12 cellular contexts compared by ENCODE assay signal in genomic region chr7:105830405-105831218, GRCh38. TPM values are rescaled to one million over a fixed set of nuclear protein-coding genes. Genes with fewer than 3 reads are reported as not detected.
DNase-seq lines count a peak whose midpoint lies in the region; ATAC-seq, FAIRE-seq and TF ChIP-seq lines count a peak whose summit lies in the region.
"Had no signal": no experiment of that assay in that cellular context is flagged by ENCODE, and none has a peak within 500 bp of the region (broad histone marks: within the 10 kb centered on the region; RNA-seq: fewer than 3 reads in every experiment).

No MANE protein-coding gene starts in this region.

- H3K27ac ChIP-seq in SJCRH30 (peak overlapping the region; percentile 11; the same call in 1 of the 2 replicates), sigmoid colon (peak overlapping the region in 3 of 4 donors; percentile 71 to 78 (median 75))
- no peak overlapping the region for H3K27ac ChIP-seq in CD8-positive, alpha-beta T cell (ENCODE audit: low read depth, low read length)

- H3K4me1 Mint-ChIP-seq in CD8-positive, alpha-beta T cell (ENCODE audit: low read depth) = peaks cover 16% of the 10 kb centered on the region
- H3K4me1 Mint-ChIP-seq: stimulated activated memory B cell treated with anti-CD40 and anti-IgM and Interleukin-4, amounts not matched to agents 10 μg/mL and 1 μg/mL and 100 μg/mL, for 72 hours had no signal

- H3K27ac Mint-ChIP-seq in CD8-positive, alpha-beta T cell = no peak overlapping the region
- H3K27ac Mint-ChIP-seq: naive thymus-derived CD8-positive, alpha-beta T cell; stimulated activated memory B cell treated with anti-CD40 and anti-IgM and Interleukin-4, amounts not matched to agents 10 μg/mL and 1 μg/mL and 100 μg/mL, for 72 hours had no signal

- no peak for TF ChIP-seq EP300 in sigmoid colon (IDR thresholded peaks at IDR 0.05)

- no peaks in the 10 kb centered on the region for H3K9me3 Mint-ChIP-seq in CD8-positive, alpha-beta T cell
- H3K9me3 Mint-ChIP-seq: naive thymus-derived CD8-positive, alpha-beta T cell; stimulated activated memory B cell treated with anti-CD40 and anti-IgM and Interleukin-4, amounts not matched to agents 10 μg/mL and 1 μg/mL and 100 μg/mL, for 72 hours had no signal

- intact Hi-C loops in sigmoid colon (cut with DNase I) = no loop called here
- intact Hi-C loops in CD8-positive, alpha-beta T cell (cut with DNase I, micrococcal nuclease) = no loop called here

- H3K36me3 ChIP-seq in SJCRH30 = no peaks in the 10 kb centered on the region
- no peaks in the 10 kb centered on the region for H3K36me3 ChIP-seq in sigmoid colon
- H3K36me3 ChIP-seq in CD8-positive, alpha-beta T cell (ENCODE audit: insufficient read depth, low read length) = no peaks in the 10 kb centered on the region

- TF ChIP-seq POLR2A in GM12891 (IDR thresholded peaks at IDR 0.05; ENCODE audit: low read depth, low read length) (no peak), sigmoid colon (IDR thresholded peaks at IDR 0.05) (no peak)

- peaks cover 37% of the 10 kb centered on the region for H3K4me1 ChIP-seq in SJCRH30
- H3K4me1 ChIP-seq in sigmoid colon = peaks cover 0 to 53% (median 44%) of the 10 kb centered on the region in 4 donors
- no peaks in the 10 kb centered on the region for H3K4me1 ChIP-seq in CD8-positive, alpha-beta T cell (ENCODE audit: insufficient read depth, low read length)

- POLR2A ChIA-PET in CD8-positive, alpha-beta T cell (lab: Charles Lee) = no interaction called here

- H3K4me3 ChIP-seq in SJCRH30 (no peak overlapping the region), fibroblast of mammary gland (ENCODE audit: control insufficient read depth, low read depth, low read length) (no peak overlapping the region), sigmoid colon (no peak overlapping the region)
- no peak overlapping the region for H3K4me3 ChIP-seq in CD8-positive, alpha-beta T cell (ENCODE audit: low read depth, low read length)

- no peak overlapping the region for H3K4me3 Mint-ChIP-seq in CD8-positive, alpha-beta T cell
- H3K4me3 Mint-ChIP-seq: naive thymus-derived CD8-positive, alpha-beta T cell; stimulated activated memory B cell treated with anti-CD40 and anti-IgM and Interleukin-4, amounts not matched to agents 10 μg/mL and 1 μg/mL and 100 μg/mL, for 72 hours had no signal

- CTCF ChIA-PET in CD8-positive, alpha-beta T cell (lab: Charles Lee) = interaction anchor here (1.6 to 2.3 kb wide), 2 partner anchors 13 to 15 kb away, joined by 4 to 7 read pairs; no protein-coding TSS in a partner anchor

- DNase-seq in GM12891 (ENCODE audit: insufficient read length, low spot score) (no peak), SJCRH30 (peak; percentile 32 to 33), fibroblast of mammary gland (ENCODE audit: low read depth) (peak; percentile 98), sigmoid colon (no peak), NOMO-1 treated with DMSO at 0.1 percent for 48 hours (lab: John Stamatoyannopoulos, UW; ENCODE audit: unreplicated experiment) (no peak)
- no peak for DNase-seq in CD8-positive, alpha-beta T cell
- DNase-seq in activated T-cell treated with anti-CD3 and anti-CD28 coated beads, Interleukin-2, amount 50 U/mL, for 1 hour = no peak
- DNase-seq: activated CD4-positive, CD25-positive, alpha-beta regulatory T cell treated with anti-CD3 and anti-CD28 coated beads, Interleukin-2, amount 50 U/mL, for 72 hours; naive thymus-derived CD8-positive, alpha-beta T cell; NCI-H187 had no signal

- no peaks in the 10 kb centered on the region for H3K36me3 Mint-ChIP-seq in CD8-positive, alpha-beta T cell
- H3K36me3 Mint-ChIP-seq: stimulated activated memory B cell treated with anti-CD40 and anti-IgM and Interleukin-4, amounts not matched to agents 10 μg/mL and 1 μg/mL and 100 μg/mL, for 72 hours had no signal

- H3K27me3 Mint-ChIP-seq in CD8-positive, alpha-beta T cell (ENCODE audit: low read depth) = no peaks in the 10 kb centered on the region
- H3K27me3 Mint-ChIP-seq: naive thymus-derived CD8-positive, alpha-beta T cell; stimulated activated memory B cell treated with anti-CD40 and anti-IgM and Interleukin-4, amounts not matched to agents 10 μg/mL and 1 μg/mL and 100 μg/mL, for 72 hours had no signal

- no peak for ATAC-seq in CD8-positive, alpha-beta T cell
- ATAC-seq in GM21786 (IDR thresholded peaks at IDR 0.05; ENCODE audit: unreplicated experiment) = no peak
- ATAC-seq: naive thymus-derived CD8-positive, alpha-beta T cell; stimulated activated memory B cell treated with anti-CD40 and anti-IgM and Interleukin-4, amounts not matched to agents 10 μg/mL and 1 μg/mL and 100 μg/mL, for 72 hours had no signal

- no peak for TF ChIP-seq CTCF in fibroblast of mammary gland (conservative IDR thresholded peaks at IDR 0.05; ENCODE audit: control insufficient read depth, insufficient read depth, low read depth, low read length)
- no peak for TF ChIP-seq CTCF in sigmoid colon (IDR thresholded peaks at IDR 0.05)
- TF ChIP-seq CTCF in CD8-positive, alpha-beta T cell (IDR thresholded peaks at IDR 0.05) = no peak

- no peak for FAIRE-seq in GM12891 (lab: Jason Lieb, UNC)

- 59 to 61% methylated on average over 5 of the region's 5 CpGs for WGBS in sigmoid colon, 2 donors

- H3K9me3 ChIP-seq in SJCRH30 (replicated peaks) (no peaks in the 10 kb centered on the region), sigmoid colon (no peaks in the 10 kb centered on the region)
- no peaks in the 10 kb centered on the region for H3K9me3 ChIP-seq in CD8-positive, alpha-beta T cell (ENCODE audit: low read length)

- H3K27me3 ChIP-seq in SJCRH30 (no peaks in the 10 kb centered on the region), sigmoid colon (no peaks in the 10 kb centered on the region)
- no peaks in the 10 kb centered on the region for H3K27me3 ChIP-seq in CD8-positive, alpha-beta T cell (ENCODE audit: insufficient read depth, low read length)

TF ChIP-seq in GM12891, 5 proteins besides CTCF, POLR2A, EP300 and RAD21:
- TF ChIP-seq POLR2AphosphoS5 (IDR thresholded peaks at IDR 0.05; ENCODE audit: low read depth, low read length) = no peak
- TF ChIP-seq TAF1 (IDR thresholded peaks at IDR 0.05; ENCODE audit: low read depth, low read length) = no peak
- peak; percentile 22; the same call in 1 of the 2 replicates for TF ChIP-seq SPI1 (IDR thresholded peaks at IDR 0.05; ENCODE audit: low read depth, low read length)
- no peak for TF ChIP-seq POU2F2 (IDR thresholded peaks at IDR 0.05; ENCODE audit: low read depth, low read length)
TF ChIP-seq in GM12891: peak in this region for 1.

RNA-seq across cellular contexts. Expression of gene ATXN7L1, which starts 45.8 kb away (rescaled TPM):
- polyA plus RNA-seq in GM12891 (2012; ENCODE audit: low read depth, missing spikeins) = 0.04 TPM
- total RNA-seq in SJCRH30 (2014; rRNA removed; shearing (Covaris generic)) = 5.9 and 6.2 TPM in 2 replicates
- total RNA-seq in sigmoid colon = 10 to 100 TPM; 12.8 to 20.5 (median 17.9) TPM
- polyA plus RNA-seq in sigmoid colon = 10 to 100 TPM in 2 of 3 donors, 1 to 10 TPM in 1; 5.4 to 12.7 (median 10.1) TPM
- 10 to 100 TPM; 17.0 to 18.5 TPM for total RNA-seq in CD8-positive, alpha-beta T cell

Comparison
In these comparisons a context has a peak if more than half of its experiments do, and no peak if none do; other contexts are left out.
1. DNase-seq: peak in SJCRH30 (2 of 2) and fibroblast of mammary gland (single experiment); none in GM12891 (single experiment), sigmoid colon (single experiment), NOMO-1 treated with DMSO at 0.1 percent for 48 hours (single experiment), CD8-positive, alpha-beta T cell (0 of 7) and activated T-cell treated with anti-CD3 and anti-CD28 coated beads, Interleukin-2, amount 50 U/mL, for 1 hour (single experiment).